7 cellular contexts compared by ENCODE assay signal in genomic region chr1:100265562-100265930, GRCh38. TPM values are rescaled to one million over a fixed set of nuclear protein-coding genes. Genes with fewer than 3 reads are reported as not detected.
DNase-seq lines count a peak whose midpoint lies in the region; ATAC-seq and TF ChIP-seq lines count a peak whose summit lies in the region.

No MANE protein-coding gene starts in this region.

- H3K36me3 Mint-ChIP-seq in activated CD8-positive, alpha-beta T cell treated with anti-CD3 and anti-CD28 coated beads, Interleukin-2, amount 10 ng/mL, durations not matched to agents 7 days and 5 days (ENCODE audit: low read depth), result peaks cover 58% of the 10 kb centered on the region

- H3K9me3 ChIP-seq in prostate gland, result no peaks in the 10 kb centered on the region

- H3K27ac Mint-ChIP-seq in activated CD8-positive, alpha-beta T cell treated with anti-CD3 and anti-CD28 coated beads, Interleukin-2, amount 10 ng/mL, durations not matched to agents 7 days and 5 days, result peak overlapping the region; percentile 99

- no peak for TF ChIP-seq POLR2A in prostate gland (IDR thresholded peaks at IDR 0.05)

- intact Hi-C loops in Right ventricle myocardium superior (cut with DNase I), result no loop called here
- intact Hi-C loops in prostate gland (cut with DNase I), result loop anchor here (10.0 kb wide), 1 partner anchor 231 kb away; a partner anchor contains a TSS

- peak overlapping the region; percentile 79 to 81 for H3K27ac ChIP-seq in prostate gland

- POLR2A ChIA-PET in activated CD8-positive, alpha-beta T cell treated with anti-CD3 and anti-CD28 coated beads, Interleukin-2, amount 10 ng/mL, durations not matched to agents 7 days and 5 days (lab: Charles Lee), result interaction anchor here (0.6 to 3.1 kb wide), 16 partner anchors 9 to 227 kb away, joined by 3 to 45 read pairs (median 4); partner anchors contain the start of genes CDC14A, DBT, SASS6 and TRMT13

- peaks cover 4% of the 10 kb centered on the region for H3K4me1 ChIP-seq in prostate gland (replicated peaks)

- CTCF ChIA-PET in activated CD8-positive, alpha-beta T cell treated with anti-CD3 and anti-CD28 coated beads, Interleukin-2, amount 10 ng/mL, durations not matched to agents 7 days and 5 days (lab: Charles Lee), result interaction anchor here (0.7 to 2.2 kb wide), 10 partner anchors 15 to 195 kb away, joined by 3 to 7 read pairs (median 4); partner anchors contain the start of gene DBT

- H3K4me3 ChIP-seq in prostate gland, result peak overlapping the region; percentile 81 to 86

- no peaks in the 10 kb centered on the region for H3K27me3 Mint-ChIP-seq in activated CD8-positive, alpha-beta T cell treated with anti-CD3 and anti-CD28 coated beads, Interleukin-2, amount 10 ng/mL, durations not matched to agents 7 days and 5 days (ENCODE audit: low read depth)

- H3K27me3 ChIP-seq in prostate gland (replicated peaks; ENCODE audit: insufficient read depth), result no peaks in the 10 kb centered on the region

- ATAC-seq in GM21381 (IDR thresholded peaks at IDR 0.05; ENCODE audit: unreplicated experiment), result peak; percentile 25
- peak; percentile 22 for ATAC-seq in HG03558 (IDR thresholded peaks at IDR 0.05; ENCODE audit: extremely low read depth, unreplicated experiment)
- ATAC-seq in activated CD8-positive, alpha-beta T cell treated with anti-CD3 and anti-CD28 coated beads, Interleukin-2, amount 10 ng/mL, durations not matched to agents 7 days and 5 days, result peak; percentile 38
- peak; percentile 35 for ATAC-seq in Right ventricle myocardium superior (ENCODE audit: poor library complexity)

- peak; percentile 53 for DNase-seq in GF-D8 (lab: John Stamatoyannopoulos, UW)
- DNase-seq in activated CD8-positive, alpha-beta T cell treated with anti-CD3 and anti-CD28 coated beads, Interleukin-2, amount 10 ng/mL, durations not matched to agents 7 days and 5 days, result peak; percentile 56
- DNase-seq in Right ventricle myocardium superior, result no peak
- DNase-seq in prostate gland (ENCODE audit: low spot score), result no peak
- no peak for DNase-seq in islet precursor cell

- H3K4me1 Mint-ChIP-seq in activated CD8-positive, alpha-beta T cell treated with anti-CD3 and anti-CD28 coated beads, Interleukin-2, amount 10 ng/mL, durations not matched to agents 7 days and 5 days (ENCODE audit: low read depth), result peaks cover 34% of the 10 kb centered on the region

- peaks cover 5% of the 10 kb centered on the region for H3K9me3 Mint-ChIP-seq in activated CD8-positive, alpha-beta T cell treated with anti-CD3 and anti-CD28 coated beads, Interleukin-2, amount 10 ng/mL, durations not matched to agents 7 days and 5 days (ENCODE audit: insufficient read depth)

- no peak for TF ChIP-seq CTCF in prostate gland (IDR thresholded peaks at IDR 0.05)

- 1% methylated on average over 12 of the region's 12 CpGs for WGBS in prostate gland

- H3K4me3 Mint-ChIP-seq in activated CD8-positive, alpha-beta T cell treated with anti-CD3 and anti-CD28 coated beads, Interleukin-2, amount 10 ng/mL, durations not matched to agents 7 days and 5 days, result peak overlapping the region; percentile 100

- H3K36me3 ChIP-seq in prostate gland, result no peaks in the 10 kb centered on the region

RNA-seq across cellular contexts. Expression of gene RTCA, which starts 0.5 kb away (rescaled TPM):
- 10 to 100 TPM; 51.6 to 51.7 TPM for total RNA-seq in activated CD8-positive, alpha-beta T cell treated with anti-CD3 and anti-CD28 coated beads, Interleukin-2, amount 10 ng/mL, durations not matched to agents 7 days and 5 days
- total RNA-seq in Right ventricle myocardium superior, result 41.5 TPM
- 10 to 100 TPM; 19.8 to 22.4 TPM for total RNA-seq in prostate gland

RNA-seq across cellular contexts. Expression of gene DBT, which starts 15.9 kb away (rescaled TPM):
- 10 to 100 TPM in 1 of 2 experiments, 1 to 10 TPM in 1; 10.0 to 11.2 TPM for total RNA-seq in activated CD8-positive, alpha-beta T cell treated with anti-CD3 and anti-CD28 coated beads, Interleukin-2, amount 10 ng/mL, durations not matched to agents 7 days and 5 days
- total RNA-seq in Right ventricle myocardium superior (33.2 TPM), prostate gland (10 to 100 TPM in 1 of 2 donors, 1 to 10 TPM in 1; 7.6 to 17.3 TPM)

Comparison
In these comparisons a context has a peak if more than half of its experiments do, and no peak if none do; other contexts are left out.
1. DNase-seq: peak in GF-D8 (single experiment) and activated CD8-positive, alpha-beta T cell treated with anti-CD3 and anti-CD28 coated beads, Interleukin-2, amount 10 ng/mL, durations not matched to agents 7 days and 5 days (single experiment); none in Right ventricle myocardium superior (single experiment), prostate gland (single experiment) and islet precursor cell (single experiment).
2. Peak in every context shown above with its lines, with median percentiles within 50 percentile points of each other: ATAC-seq.